12 cellular contexts compared by ENCODE assay signal in the genomic region with DNA sequence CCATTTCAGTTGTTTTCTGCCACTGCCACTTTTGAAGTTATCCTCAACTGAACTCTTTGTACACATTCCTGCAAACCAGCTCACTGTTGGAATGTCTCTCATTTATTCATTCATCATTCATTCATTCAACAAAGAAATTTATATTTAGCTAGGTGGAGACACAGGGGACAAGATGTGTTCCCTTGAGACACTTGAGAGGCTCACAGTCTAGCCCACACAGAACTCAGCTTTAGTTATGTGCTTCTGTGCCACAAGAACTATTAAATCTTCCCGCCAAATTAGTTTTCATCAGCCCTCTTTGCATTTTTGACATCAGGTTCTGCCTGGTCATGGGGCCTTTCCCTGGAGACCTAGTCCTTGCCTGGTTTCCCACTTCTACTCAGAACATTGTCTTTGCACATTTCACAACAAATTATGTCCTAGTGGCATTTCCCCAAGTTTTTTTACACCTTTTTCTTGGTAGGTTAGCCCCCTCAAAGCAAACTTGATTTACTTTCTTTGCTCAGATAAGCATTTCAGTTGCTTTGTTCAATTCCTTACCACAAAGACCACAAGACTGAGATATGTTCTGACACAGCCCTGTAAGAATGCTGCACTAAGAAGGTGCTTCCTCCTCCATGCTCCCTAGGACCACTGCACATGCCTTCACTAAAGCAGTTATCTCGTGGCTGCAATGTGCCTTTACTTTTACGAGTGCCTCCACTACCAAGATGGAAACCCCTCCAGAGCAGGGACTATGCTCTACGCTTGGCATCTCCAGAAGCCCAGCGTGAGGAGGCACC. TPM values are rescaled to one million over a fixed set of nuclear protein-coding genes. Genes with fewer than 3 reads are reported as not detected.
DNase-seq lines count a peak whose midpoint lies in the region; ATAC-seq, FAIRE-seq and TF ChIP-seq lines count a peak whose summit lies in the region.
"Had no signal": no experiment of that assay in that cellular context is flagged by ENCODE, and none has a peak within 500 bp of the region (broad histone marks: within the 10 kb centered on the region; RNA-seq: fewer than 3 reads in every experiment).

No MANE protein-coding gene starts in this region.

- H3K9me3 ChIP-seq in GM12878 (replicated peaks; ENCODE audit: control insufficient read depth, insufficient read depth, low read length), result no peaks in the 10 kb centered on the region
- H3K9me3 ChIP-seq in smooth muscle cell (replicated peaks; ENCODE audit: low read depth), result no peaks in the 10 kb centered on the region
- H3K9me3 ChIP-seq: spleen had no signal

- POLR2A ChIA-PET in GM12878 (lab: Charles Lee), result no interaction called here

- H3K27me3 Mint-ChIP-seq in activated CD8-positive, alpha-beta memory T cell treated with anti-CD3 and anti-CD28 coated beads, Interleukin-2, amount 10 ng/mL, durations not matched to agents 7 days and 5 days, result peaks cover 36% of the 10 kb centered on the region
- H3K27me3 Mint-ChIP-seq in osteocyte (ENCODE audit: unreplicated experiment), result peaks cover 60% of the 10 kb centered on the region

- no peak for TF ChIP-seq POLR2A in GM12878 (IDR thresholded peaks at IDR 0.05; ENCODE audit: low read depth, low read length)

- TF ChIP-seq RAD21 in GM12878 (IDR thresholded peaks at IDR 0.05; ENCODE audit: insufficient read depth, low read depth, low read length), result no peak

- CTCF ChIA-PET in activated CD8-positive, alpha-beta memory T cell treated with anti-CD3 and anti-CD28 coated beads, Interleukin-2, amount 10 ng/mL, durations not matched to agents 7 days and 5 days (lab: Charles Lee), result interaction anchor here (0.9 kb wide), 1 partner anchor 115 kb away, joined by 3 read pairs; no protein-coding TSS in a partner anchor
- CTCF ChIA-PET in GM12878 (lab: Yijun Ruan, JAX), result no interaction called here

- in situ Hi-C loops in GM12878 (cut with MboI), result no loop called here

- ATAC-seq in activated CD8-positive, alpha-beta memory T cell treated with anti-CD3 and anti-CD28 coated beads, Interleukin-2, amount 10 ng/mL, durations not matched to agents 7 days and 5 days, result peak; percentile 82
- ATAC-seq in GM12878 (no peak), HG02973 (IDR thresholded peaks at IDR 0.05; ENCODE audit: unreplicated experiment) (no peak), HG02763 (IDR thresholded peaks at IDR 0.05; ENCODE audit: unreplicated experiment) (no peak)
- ATAC-seq: SK-N-SH treated with all-trans-retinoic acid at 6 μM for 48 hours had no signal

- no peak for FAIRE-seq in GM12878 (lab: Jason Lieb, UNC)

- H3K36me3 ChIP-seq in GM12878 (ENCODE audit: control insufficient read depth in 2 of 2, insufficient read depth in 2 of 2, low read length in 1 of 2), result no peaks in the 10 kb centered on the region
- no peaks in the 10 kb centered on the region for H3K36me3 ChIP-seq in smooth muscle cell (ENCODE audit: low read depth)
- H3K36me3 ChIP-seq: spleen had no signal

- WGBS in GM12878 (ENCODE audit: insufficient coverage, insufficient replicate concordance, low lambda C conversion rate, missing lambda C conversion rate), result 30% methylated on average over 5 of the region's 5 CpGs
- WGBS in smooth muscle cell (ENCODE audit: low lambda C conversion rate), result 46% methylated on average over 5 of the region's 5 CpGs

- H3K9me3 Mint-ChIP-seq in activated CD8-positive, alpha-beta memory T cell treated with anti-CD3 and anti-CD28 coated beads, Interleukin-2, amount 10 ng/mL, durations not matched to agents 7 days and 5 days (ENCODE audit: low read depth), result no peaks in the 10 kb centered on the region
- H3K9me3 Mint-ChIP-seq in osteocyte (ENCODE audit: unreplicated experiment), result no peaks in the 10 kb centered on the region

- intact Hi-C loops in GM12878 (cut with micrococcal nuclease; ENCODE audit: unreplicated experiment), result no loop called here

- H3K4me1 ChIP-seq in GM12878 (ENCODE audit: control insufficient read depth, insufficient read depth, low read length) (no peaks in the 10 kb centered on the region; the same call in 1 of the 2 replicates), smooth muscle cell (ENCODE audit: low read depth) (peaks cover 45% of the 10 kb centered on the region)

- H3K9ac ChIP-seq in GM12878 (ENCODE audit: control insufficient read depth, insufficient read depth, low read length), result no peak overlapping the region
- no peak overlapping the region for H3K9ac ChIP-seq in smooth muscle cell (ENCODE audit: low read depth)

- H3K27me3 ChIP-seq in GM12878 (replicated peaks in 1 of 2; ENCODE audit: control insufficient read depth in 2 of 2, insufficient read depth in 2 of 2, low read length in 1 of 2) (peaks cover 0 to 2% of the 10 kb centered on the region in 2 experiments; a peak in 2 of 4 replicates), smooth muscle cell (ENCODE audit: low read depth) (no peaks in the 10 kb centered on the region)

- H3K4me2 ChIP-seq in GM12878 (ENCODE audit: control insufficient read depth, insufficient read depth), result no peak overlapping the region
- H3K4me2 ChIP-seq in smooth muscle cell, result peak overlapping the region; percentile 14

- RAD21 ChIA-PET in GM12878 (lab: Charles Lee; ENCODE audit: unreplicated experiment), result no interaction called here

- H3K4me1 Mint-ChIP-seq in activated CD8-positive, alpha-beta memory T cell treated with anti-CD3 and anti-CD28 coated beads, Interleukin-2, amount 10 ng/mL, durations not matched to agents 7 days and 5 days, result peaks cover 32% of the 10 kb centered on the region
- peaks cover 2% of the 10 kb centered on the region for H3K4me1 Mint-ChIP-seq in osteocyte (ENCODE audit: unreplicated experiment)

- DNase-seq in activated CD8-positive, alpha-beta memory T cell treated with anti-CD3 and anti-CD28 coated beads, Interleukin-2, amount 10 ng/mL, durations not matched to agents 7 days and 5 days, result peak; percentile 44
- no peak for DNase-seq in activated CD8-positive, alpha-beta memory T cell treated with anti-CD3 and anti-CD28 coated beads for 24 hours
- DNase-seq in Kasumi-1 (lab: John Stamatoyannopoulos, UW), result peak; percentile 59 to 64
- DNase-seq in GM12878 (ENCODE audit: low read depth, low spot score), result no peak
- no peak for DNase-seq in smooth muscle cell (lab: John Stamatoyannopoulos, UW; ENCODE audit: unreplicated experiment)
- DNase-seq in osteocyte (ENCODE audit: extremely low spot score, unreplicated experiment), result no peak
- DNase-seq: NCI-H345, spleen had no signal

- H3K4me3 ChIP-seq in GM12878 (no peak overlapping the region), smooth muscle cell (no peak overlapping the region)
- H3K4me3 ChIP-seq: spleen had no signal

- BruUV-seq in GM12878 (replicated peaks; lab: Mats Ljungman, UMichigan), result no TSS peak

- no peak for TF ChIP-seq CTCF in GM12878 (IDR thresholded peaks at IDR 0.05 in 2 of 3, conservative IDR thresholded peaks at IDR 0.05 in 1 of 3; ENCODE audit: control insufficient read depth in 2 of 3, extremely low read depth in 1 of 3, insufficient read depth in 1 of 3, low read depth in 3 of 3, low read length in 3 of 3)
- no peak for TF ChIP-seq CTCF in smooth muscle cell (IDR thresholded peaks at IDR 0.05; ENCODE audit: borderline replicate concordance, insufficient read depth, poor library complexity, severe bottlenecking)
- no peak for TF ChIP-seq CTCF in osteocyte (IDR thresholded peaks at IDR 0.05)

- no peak for TF ChIP-seq EP300 in GM12878 (IDR thresholded peaks at IDR 0.05; ENCODE audit: borderline replicate concordance in 1 of 2, control insufficient read depth in 1 of 2, low read depth in 2 of 2, low read length in 2 of 2)

- H3K79me2 ChIP-seq in GM12878 (ENCODE audit: control insufficient read depth, insufficient read depth, low read length) (no peaks in the 10 kb centered on the region), smooth muscle cell (ENCODE audit: low read depth) (no peaks in the 10 kb centered on the region)

- peaks cover 6% of the 10 kb centered on the region for H3F3A ChIP-seq in smooth muscle cell (ENCODE audit: low read depth)

- no peak overlapping the region for H3K4me3 Mint-ChIP-seq in activated CD8-positive, alpha-beta memory T cell treated with anti-CD3 and anti-CD28 coated beads, Interleukin-2, amount 10 ng/mL, durations not matched to agents 7 days and 5 days
- no peak overlapping the region for H3K4me3 Mint-ChIP-seq in osteocyte (ENCODE audit: unreplicated experiment)

- SMC1A ChIA-PET in GM12878 (lab: Charles Lee; ENCODE audit: uncharacterized antibody, unreplicated experiment), result interaction anchor here (1.1 to 2.0 kb wide), 2 partner anchors 115 to 117 kb away, joined by 3 to 7 read pairs; no protein-coding TSS in a partner anchor

- H3K36me3 Mint-ChIP-seq in activated CD8-positive, alpha-beta memory T cell treated with anti-CD3 and anti-CD28 coated beads, Interleukin-2, amount 10 ng/mL, durations not matched to agents 7 days and 5 days, result no peaks in the 10 kb centered on the region
- no peaks in the 10 kb centered on the region for H3K36me3 Mint-ChIP-seq in osteocyte (ENCODE audit: unreplicated experiment)

- H2AFZ ChIP-seq in GM12878 (ENCODE audit: control insufficient read depth, low read depth, low read length), result no peak overlapping the region
- H2AFZ ChIP-seq in smooth muscle cell (ENCODE audit: low read depth), result no peak overlapping the region

- H4K20me1 ChIP-seq in GM12878 (ENCODE audit: control insufficient read depth, insufficient read depth) (no peaks in the 10 kb centered on the region), smooth muscle cell (ENCODE audit: low read depth) (no peaks in the 10 kb centered on the region)

- no peak overlapping the region for H3K27ac ChIP-seq in GM12878 (ENCODE audit: control insufficient read depth, insufficient read depth)
- H3K27ac ChIP-seq in smooth muscle cell (ENCODE audit: low read depth), result peak overlapping the region; percentile 19
- H3K27ac ChIP-seq: spleen had no signal

- H3K27ac Mint-ChIP-seq in activated CD8-positive, alpha-beta memory T cell treated with anti-CD3 and anti-CD28 coated beads, Interleukin-2, amount 10 ng/mL, durations not matched to agents 7 days and 5 days, result no peak overlapping the region
- H3K27ac Mint-ChIP-seq in osteocyte (ENCODE audit: unreplicated experiment), result no peak overlapping the region

RNA-seq across cellular contexts. Expression of gene ILDR2, which starts 31.0 kb away (rescaled TPM):
- total RNA-seq in activated CD8-positive, alpha-beta memory T cell treated with anti-CD3 and anti-CD28 coated beads, Interleukin-2, amount 10 ng/mL, durations not matched to agents 7 days and 5 days, result 1 to 10 TPM; 7.4 to 7.9 TPM
- total RNA-seq in GM12878 (2013; cell fraction: nucleolus; rRNA removed), result 0.25 TPM in 1 of 2 replicates, not detected in the other
- total RNA-seq in GM12878 (2014; rRNA removed), result 4.8 and 4.9 TPM in 2 replicates
- total RNA-seq in GM12878 (2014; rRNA removed; fragmentation: Illumina TruSeq; extraction: Trizol), result 3.2 and 4.2 TPM in 2 replicates
- 5.3 and 5.4 TPM in 2 replicates for total RNA-seq in GM12878 (2021)
- polyA plus RNA-seq in GM12878 (2011; ENCODE audit: low read depth), result 2.0 TPM
- polyA plus RNA-seq in GM12878 (2011; rRNA removed), result 0.03 and 0.05 TPM in 2 replicates
- polyA plus RNA-seq in GM12878 (2011; cell fraction: cytosol; rRNA removed), result 0.04 and 0.08 TPM in 2 replicates
- 0.09 and 0.15 TPM in 2 replicates for polyA plus RNA-seq in GM12878 (2011; cell fraction: nucleus; rRNA removed)
- 1.9 and 2.3 TPM in 2 replicates for polyA plus RNA-seq in GM12878 (2012)
- 4.3 and 4.7 TPM in 2 replicates for polyA plus RNA-seq in GM12878 (2014; fragmentation: Illumina TruSeq; extraction: Trizol)
- polyA plus RNA-seq in GM12878 (2014; fragmentation: Nextera tagmentation; extraction: Ambion mirVana), result under 1 TPM; 0.27 to 0.56 TPM
- polyA plus RNA-seq in GM12878 (2014; rRNA removed), result 1.9 and 2.7 TPM in 2 replicates
- 1 to 10 TPM in 1 of 2 experiments, under 1 TPM in 1; 0.74 to 1.0 TPM for polyA plus RNA-seq in GM12878 (2016; fragmentation: Nextera tagmentation; extraction: Ambion mirVana)
- polyA minus RNA-seq in GM12878 (2011; rRNA and poly(A)+ RNA removed), result under 0.01 and 0.15 TPM in 2 replicates
- not detected in 2 replicates for polyA minus RNA-seq in GM12878 (2011; cell fraction: cytosol; rRNA and poly(A)+ RNA removed)
- under 0.01 and 0.24 TPM in 2 replicates for polyA minus RNA-seq in GM12878 (2011; cell fraction: nucleus; rRNA and poly(A)+ RNA removed)
- 0.04 and 0.22 TPM in 2 replicates for total RNA-seq in smooth muscle cell
- 0.07 TPM in 1 of 2 replicates, not detected in the other for polyA plus RNA-seq in smooth muscle cell
- total RNA-seq in osteocyte, result 0.16 TPM in 1 of 2 replicates, not detected in the other

RNA-seq across cellular contexts. Expression of gene MAEL, which starts 44.7 kb away (rescaled TPM):
- under 1 TPM in 1 of 2 experiments, not detected in 1; 0.38 TPM for total RNA-seq in activated CD8-positive, alpha-beta memory T cell treated with anti-CD3 and anti-CD28 coated beads, Interleukin-2, amount 10 ng/mL, durations not matched to agents 7 days and 5 days
- total RNA-seq in GM12878 (2013; cell fraction: nucleolus; rRNA removed), result not detected in 2 replicates
- total RNA-seq in GM12878 (2014; rRNA removed) (0.11 and 0.16 TPM in 2 replicates), GM12878 (2014; rRNA removed; fragmentation: Illumina TruSeq; extraction: Trizol) (0.14 and 0.40 TPM in 2 replicates), GM12878 (2021) (0.10 and 0.27 TPM in 2 replicates), smooth muscle cell (0.27 TPM in 1 of 2 replicates, not detected in the other), osteocyte (not detected in 2 replicates)
- 0.55 TPM for polyA plus RNA-seq in GM12878 (2011; ENCODE audit: low read depth)
- polyA plus RNA-seq in GM12878 (2011; rRNA removed) (not detected in 2 replicates), GM12878 (2014; fragmentation: Illumina TruSeq; extraction: Trizol) (0.34 and 0.44 TPM in 2 replicates), GM12878 (2014; fragmentation: Nextera tagmentation; extraction: Ambion mirVana) (under 1 TPM; 0.11 to 0.43 TPM), GM12878 (2014; rRNA removed) (0.10 and 0.17 TPM in 2 replicates), GM12878 (2016; fragmentation: Nextera tagmentation; extraction: Ambion mirVana) (under 1 TPM in 1 of 2 experiments, not detected in 1; 0.31 TPM), smooth muscle cell (0.34 TPM in 1 of 2 replicates, not detected in the other)
- not detected in 2 replicates for polyA plus RNA-seq in GM12878 (2011; cell fraction: cytosol; rRNA removed)
- polyA plus RNA-seq in GM12878 (2011; cell fraction: nucleus; rRNA removed), result not detected in 2 replicates
- 0.70 and 1.0 TPM in 2 replicates for polyA plus RNA-seq in GM12878 (2012)
- polyA minus RNA-seq in GM12878 (2011; rRNA and poly(A)+ RNA removed), result not detected in 2 replicates
- not detected in 2 replicates for polyA minus RNA-seq in GM12878 (2011; cell fraction: cytosol; rRNA and poly(A)+ RNA removed)
- not detected in 2 replicates for polyA minus RNA-seq in GM12878 (2011; cell fraction: nucleus; rRNA and poly(A)+ RNA removed)
- total RNA-seq: HT-29, spleen had no signal

Comparison
In these comparisons a context has a peak if more than half of its experiments do, and no peak if none do; other contexts are left out.
1. DNase-seq: peak in activated CD8-positive, alpha-beta memory T cell treated with anti-CD3 and anti-CD28 coated beads, Interleukin-2, amount 10 ng/mL, durations not matched to agents 7 days and 5 days (single experiment) and Kasumi-1 (2 of 2); none in activated CD8-positive, alpha-beta memory T cell treated with anti-CD3 and anti-CD28 coated beads for 24 hours (single experiment), GM12878 (single experiment), smooth muscle cell (single experiment) and osteocyte (single experiment).